7 cellular contexts compared by ENCODE assay signal in the genomic region with DNA sequence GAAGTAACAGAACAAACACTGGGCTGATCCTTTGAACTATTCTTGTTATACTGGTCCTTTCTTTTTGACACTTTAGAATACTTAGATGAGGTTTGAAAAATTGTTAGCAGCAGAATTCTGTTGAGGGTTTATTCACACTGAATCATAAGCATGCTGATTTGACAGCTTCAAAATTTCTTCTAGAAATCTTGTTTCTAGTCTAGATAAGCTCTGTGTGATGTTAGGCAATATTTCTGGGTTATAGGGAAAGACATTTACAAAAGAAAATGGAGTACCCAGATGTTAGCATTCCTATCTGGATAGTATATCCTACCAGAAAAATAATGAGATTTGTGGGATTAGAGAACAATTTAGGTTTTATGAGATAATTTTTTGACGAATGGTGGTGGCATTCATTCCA.
"Had no signal": no experiment of that assay in that cellular context is flagged by ENCODE, and none has a peak within 500 bp of the region (broad histone marks: within the 10 kb centered on the region; RNA-seq: fewer than 3 reads in every experiment).

No MANE protein-coding gene starts in this region.

- FAIRE-seq: G401.6, GM12891, GM12892, GM18507, GM19239 had no signal

- DNase-seq: GDM1, GF-D8 had no signal
